Comparison of ENCODE assay signal across 14 cellular contexts in the genomic region with DNA sequence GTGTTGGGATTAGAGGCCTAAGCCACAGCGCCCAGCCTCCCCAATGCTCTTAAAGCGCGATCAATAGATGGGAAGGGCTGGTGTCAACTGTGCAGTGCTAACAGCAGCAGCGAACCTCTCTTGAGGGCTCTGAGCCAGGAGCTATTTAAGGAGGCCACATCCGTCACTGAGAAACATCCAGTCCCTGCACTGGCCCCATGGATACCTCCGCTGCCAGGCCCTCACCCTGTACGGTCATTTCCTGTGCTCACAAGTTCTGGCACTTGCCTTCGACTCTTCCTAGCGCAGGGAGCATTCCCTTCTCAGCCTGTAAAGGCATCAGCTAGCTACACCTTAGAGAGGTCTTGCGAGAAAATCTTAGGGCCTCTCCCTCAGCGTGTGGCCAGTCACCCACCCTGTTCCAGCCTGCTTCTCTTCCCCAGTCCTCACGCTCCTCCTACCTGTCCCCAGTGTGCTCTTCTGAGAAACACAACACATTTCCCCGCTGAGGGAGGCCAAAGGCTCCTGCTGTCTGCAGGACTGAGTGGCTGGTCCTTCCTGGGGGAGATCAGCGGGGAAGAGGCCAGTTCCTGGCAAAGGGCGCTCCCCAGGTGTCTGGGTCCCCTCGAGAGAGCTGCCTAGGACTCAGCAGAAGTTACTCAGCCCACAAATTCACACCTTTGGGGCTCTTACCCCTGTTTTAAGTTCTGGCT. TPM values are rescaled to one million over a fixed set of nuclear protein-coding genes. Genes with fewer than 3 reads are reported as not detected.
DNase-seq lines count a peak whose midpoint lies in the region; ATAC-seq and TF ChIP-seq lines count a peak whose summit lies in the region.
"Had no signal": no experiment of that assay in that cellular context is flagged by ENCODE, and none has a peak within 500 bp of the region (broad histone marks: within the 10 kb centered on the region; RNA-seq: fewer than 3 reads in every experiment).

No MANE protein-coding gene starts in this region.

- no peaks in the 10 kb centered on the region for H3K27me3 ChIP-seq in right cardiac atrium (ENCODE audit: control insufficient read depth, insufficient read depth)
- no peaks in the 10 kb centered on the region for H3K27me3 ChIP-seq in psoas muscle (ENCODE audit: insufficient read depth in 3 of 3, low read length in 2 of 3)
- no peaks in the 10 kb centered on the region for H3K27me3 ChIP-seq in PC-9 (ENCODE audit: insufficient read depth, low read depth)
- H3K27me3 ChIP-seq: pancreas, testis had no signal

- H3K9me3 Mint-ChIP-seq in chondrocyte (ENCODE audit: low read depth) = no peaks in the 10 kb centered on the region
- no peaks in the 10 kb centered on the region for H3K9me3 Mint-ChIP-seq in activated naive CD4-positive, alpha-beta T cell treated with anti-CD3 and anti-CD28 coated beads for 36 hours
- H3K9me3 Mint-ChIP-seq: immature natural killer cell had no signal

- POLR2A ChIA-PET in PC-9 (lab: Charles Lee; ENCODE audit: unreplicated experiment) = no interaction called here

- H3K27ac Mint-ChIP-seq in chondrocyte (ENCODE audit: unreplicated experiment) = peak overlapping the region; percentile 74
- H3K27ac Mint-ChIP-seq in activated naive CD4-positive, alpha-beta T cell treated with anti-CD3 and anti-CD28 coated beads for 36 hours = no peak overlapping the region

- TF ChIP-seq CTCF in chondrocyte (IDR thresholded peaks at IDR 0.05) (no peak), psoas muscle (IDR thresholded peaks at IDR 0.05) (no peak), PC-9 (conservative IDR thresholded peaks at IDR 0.05) (no peak)

- no peaks in the 10 kb centered on the region for H3K79me2 ChIP-seq in PC-9 (ENCODE audit: low read depth)

- H3K36me3 Mint-ChIP-seq in chondrocyte (ENCODE audit: low read depth) = peaks cover 30% of the 10 kb centered on the region
- peaks cover 12% of the 10 kb centered on the region for H3K36me3 Mint-ChIP-seq in activated naive CD4-positive, alpha-beta T cell treated with anti-CD3 and anti-CD28 coated beads for 36 hours (ENCODE audit: low read depth)

- BruUV-seq in PC-9 (replicated peaks; lab: Mats Ljungman, UMichigan) = no TSS peak

- CTCF ChIA-PET in PC-9 (lab: Charles Lee) = interaction anchor here (0.6 kb wide), 1 partner anchor 44 kb away, joined by 3 read pairs; no protein-coding TSS in a partner anchor
- CTCF ChIA-PET in activated naive CD4-positive, alpha-beta T cell treated with anti-CD3 and anti-CD28 coated beads for 36 hours (lab: Charles Lee) = interaction anchor here (1.2 kb wide), 1 partner anchor 62 kb away, joined by 3 read pairs; no protein-coding TSS in a partner anchor

- 31% methylated on average over 16 of the region's 16 CpGs for WGBS in right cardiac atrium
- 17 to 35% (median 20%) methylated on average over 16 of the region's 16 CpGs for WGBS in psoas muscle, 3 donors

- H3K27ac ChIP-seq in right cardiac atrium (ENCODE audit: low read length) (peak overlapping the region; percentile 87), psoas muscle (peak overlapping the region; percentile 91), PC-9 (no peak overlapping the region)
- H3K27ac ChIP-seq: pancreas, testis had no signal

- H3K27me3 Mint-ChIP-seq in chondrocyte (ENCODE audit: low read depth) = no peaks in the 10 kb centered on the region
- H3K27me3 Mint-ChIP-seq in activated naive CD4-positive, alpha-beta T cell treated with anti-CD3 and anti-CD28 coated beads for 36 hours (ENCODE audit: low read depth) = no peaks in the 10 kb centered on the region

- H3K36me3 ChIP-seq in psoas muscle (ENCODE audit: insufficient read depth in 1 of 2, low read depth in 1 of 2) (peaks cover 2 to 24% of the 10 kb centered on the region in 2 donors), PC-9 (ENCODE audit: low read depth) (peaks cover 26% of the 10 kb centered on the region)

- no peak overlapping the region for H3K4me3 ChIP-seq in right cardiac atrium (ENCODE audit: low read length)
- H3K4me3 ChIP-seq in psoas muscle = peak overlapping the region; percentile 8
- no peak overlapping the region for H3K4me3 ChIP-seq in PC-9
- H3K4me3 ChIP-seq: pancreas, testis had no signal

- intact Hi-C loops in right cardiac atrium (cut with DNase I) = no loop called here
- intact Hi-C loops in psoas muscle (cut with DNase I) = no loop called here
- intact Hi-C loops in PC-9 (cut with micrococcal nuclease; ENCODE audit: unreplicated experiment) = no loop called here
- intact Hi-C loops in activated naive CD4-positive, alpha-beta T cell treated with anti-CD3 and anti-CD28 coated beads for 36 hours (cut with micrococcal nuclease) = no loop called here

- H3K4me1 ChIP-seq in right cardiac atrium (ENCODE audit: control insufficient read depth, insufficient read depth, low read length) (no peaks in the 10 kb centered on the region), psoas muscle (peaks cover 54% of the 10 kb centered on the region), PC-9 (replicated peaks; ENCODE audit: insufficient read depth) (no peaks in the 10 kb centered on the region)
- H3K4me1 ChIP-seq: pancreas, testis had no signal

- no peak overlapping the region for H3K4me2 ChIP-seq in PC-9

- H3K9me2 ChIP-seq in PC-9 (ENCODE audit: insufficient read depth) = no peaks in the 10 kb centered on the region

- no peak overlapping the region for H3K4me3 Mint-ChIP-seq in chondrocyte (ENCODE audit: unreplicated experiment)
- no peak overlapping the region for H3K4me3 Mint-ChIP-seq in activated naive CD4-positive, alpha-beta T cell treated with anti-CD3 and anti-CD28 coated beads for 36 hours

- DNase-seq in EH (ENCODE audit: low read depth) = peak; percentile 44
- no peak for DNase-seq in chondrocyte (ENCODE audit: low spot score)
- DNase-seq in right cardiac atrium = peak; percentile 78 to 89 (median 87)
- peak; percentile 75 to 90 for DNase-seq in psoas muscle
- no peak for DNase-seq in PC-9
- no peak for DNase-seq in activated naive CD4-positive, alpha-beta T cell treated with anti-CD3 and anti-CD28 coated beads for 36 hours
- no peak for DNase-seq in middle frontal gyrus (ENCODE audit: extremely low spot score, low spot score)
- DNase-seq: activated CD8-positive, alpha-beta memory T cell treated with anti-CD3 and anti-CD28 coated beads, Interleukin-2, amount 50 U/mL, for 48 hours; amniotic stem cell; immature natural killer cell; NCI-H2171 treated with DMSO at 0.1 percent for 48 hours; pancreas; testis had no signal

- peaks cover 8% of the 10 kb centered on the region for H3K4me1 Mint-ChIP-seq in chondrocyte (ENCODE audit: low read depth)
- no peaks in the 10 kb centered on the region for H3K4me1 Mint-ChIP-seq in activated naive CD4-positive, alpha-beta T cell treated with anti-CD3 and anti-CD28 coated beads for 36 hours (ENCODE audit: low read depth)

- no peaks in the 10 kb centered on the region for H3F3A ChIP-seq in PC-9 (ENCODE audit: insufficient read depth, low read depth)

- no peaks in the 10 kb centered on the region for H3K9me3 ChIP-seq in right cardiac atrium (ENCODE audit: control insufficient read depth, low read length)
- H3K9me3 ChIP-seq in psoas muscle = no peaks in the 10 kb centered on the region
- H3K9me3 ChIP-seq in PC-9 (ENCODE audit: insufficient read depth, low read depth) = no peaks in the 10 kb centered on the region
- H3K9me3 ChIP-seq: pancreas, testis had no signal

- ATAC-seq in right cardiac atrium (peak; percentile 91 to 96), psoas muscle (peak; percentile 85 to 92 (median 87)), HG03108 (IDR thresholded peaks at IDR 0.05; ENCODE audit: unreplicated experiment) (no peak)
- ATAC-seq: pancreas had no signal

- no peak overlapping the region for H2AFZ ChIP-seq in PC-9

- no peaks in the 10 kb centered on the region; the same call in 1 of the 2 replicates for H4K20me1 ChIP-seq in PC-9 (ENCODE audit: insufficient read depth)

RNA-seq across cellular contexts. Expression of a gene that starts 28.6 kb away (rescaled TPM):
- total RNA-seq in chondrocyte (68.8 to 104 TPM (median 69.2 TPM) in 3 replicates), right cardiac atrium (10 to 100 TPM; 49.8 to 58.6 (median 57.4) TPM), psoas muscle (10 to 100 TPM; 35.2 to 95.5 (median 55.5) TPM), PC-9 (2021) (118 and 142 TPM in 2 replicates)
- polyA plus RNA-seq in right cardiac atrium (49.0 TPM), psoas muscle (10 to 100 TPM; 37.6 to 57.9 (median 47.4) TPM)
- 10 to 100 TPM; 52.5 to 54.1 TPM for total RNA-seq in activated naive CD4-positive, alpha-beta T cell treated with anti-CD3 and anti-CD28 coated beads for 36 hours

RNA-seq across cellular contexts. Expression of a gene that starts 28.8 kb away (rescaled TPM):
- total RNA-seq in chondrocyte (20.5 to 25.3 TPM (median 23.2 TPM) in 3 replicates), right cardiac atrium (10 to 100 TPM; 10.0 to 13.4 (median 12.3) TPM), psoas muscle (1 to 10 TPM; 4.5 to 8.7 (median 6.4) TPM), PC-9 (2021) (60.9 and 64.8 TPM in 2 replicates)
- polyA plus RNA-seq in right cardiac atrium (7.0 TPM), psoas muscle (1 to 10 TPM; 4.7 to 9.6 (median 5.3) TPM)
- total RNA-seq in activated naive CD4-positive, alpha-beta T cell treated with anti-CD3 and anti-CD28 coated beads for 36 hours = 1 to 10 TPM; 7.6 to 9.0 TPM

Comparison
In these comparisons a context has a peak if more than half of its experiments do, and no peak if none do; other contexts are left out.
1. DNase-seq: peak in EH (single experiment), right cardiac atrium (3 of 3) and psoas muscle (2 of 2); none in chondrocyte (single experiment), PC-9 (0 of 2), activated naive CD4-positive, alpha-beta T cell treated with anti-CD3 and anti-CD28 coated beads for 36 hours (single experiment) and middle frontal gyrus (single experiment).